Comparison of ENCODE assay signal across 8 cellular contexts in the genomic region with DNA sequence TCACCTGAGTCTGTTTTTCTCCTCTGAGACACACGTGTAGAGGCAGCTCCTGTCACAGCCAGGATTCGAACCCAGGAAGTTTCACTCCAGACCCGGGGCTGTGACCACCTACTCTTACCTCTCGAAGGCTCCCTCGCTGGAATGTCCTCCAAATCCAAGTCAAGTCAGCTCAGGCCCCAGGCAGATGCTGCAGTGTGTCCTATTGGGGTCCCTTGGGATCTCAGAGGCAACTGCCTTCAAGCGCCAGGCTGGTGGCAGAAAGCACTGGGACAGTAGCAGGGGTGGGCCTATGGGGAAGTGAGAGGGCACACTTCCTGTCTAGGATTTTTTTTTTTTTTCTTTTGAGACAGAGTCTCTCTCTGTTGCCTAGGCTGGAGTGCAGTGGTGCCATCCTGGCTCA. TPM values are rescaled to one million over a fixed set of nuclear protein-coding genes. Genes with fewer than 3 reads are reported as not detected.
DNase-seq lines count a peak whose midpoint lies in the region; ATAC-seq and TF ChIP-seq lines count a peak whose summit lies in the region.

No MANE protein-coding gene starts in this region.

- DNase-seq in Caco-2 (no peak), brain microvascular endothelial cell (no peak), NCI-H2227 treated with DMSO at 0.1 percent for 48 hours (lab: John Stamatoyannopoulos, UW) (no peak), DMS53 (lab: John Stamatoyannopoulos, UW) (no peak), kidney tubule cell (ENCODE audit: low spot score) (no peak)
- no peak for DNase-seq in activated naive CD8-positive, alpha-beta T cell treated with anti-CD3 and anti-CD28 coated beads for 36 hours
- no peak for DNase-seq in natural killer cell treated with Interleukin-12 subunit alpha and Interleukin-12 subunit beta and Interleukin-15 and Interleukin-18, amount 100 ng/mL, for 72 hours (ENCODE audit: low spot score)

- H3K27me3 ChIP-seq in Caco-2 (replicated peaks; ENCODE audit: control insufficient read depth, insufficient read depth, low read length), result no peaks in the 10 kb centered on the region
- no peaks in the 10 kb centered on the region for H3K27me3 ChIP-seq in brain microvascular endothelial cell (replicated peaks)

- no peaks in the 10 kb centered on the region for H3K27me3 Mint-ChIP-seq in Caco-2 (ENCODE audit: insufficient read depth, unreplicated experiment)
- H3K27me3 Mint-ChIP-seq in activated naive CD8-positive, alpha-beta T cell treated with anti-CD3 and anti-CD28 coated beads for 36 hours, result no peaks in the 10 kb centered on the region
- no peaks in the 10 kb centered on the region for H3K27me3 Mint-ChIP-seq in natural killer cell treated with Interleukin-12 subunit alpha and Interleukin-12 subunit beta and Interleukin-15 and Interleukin-18, amount 100 ng/mL, for 72 hours

- POLR2A ChIA-PET in Caco-2 (lab: Charles Lee), result interaction anchor here (0.6 to 1.0 kb wide), 4 partner anchors 115 to 339 kb away, joined by 3 to 7 read pairs (median 5); no protein-coding TSS in a partner anchor

- H3K4me3 ChIP-seq in Caco-2 (ENCODE audit: low read depth, low read length) (no peak overlapping the region), brain microvascular endothelial cell (ENCODE audit: low read depth, low read length) (no peak overlapping the region)

- H3K4me3 Mint-ChIP-seq in Caco-2 (ENCODE audit: unreplicated experiment), result peak overlapping the region; percentile 72
- H3K4me3 Mint-ChIP-seq in activated naive CD8-positive, alpha-beta T cell treated with anti-CD3 and anti-CD28 coated beads for 36 hours, result peak overlapping the region; percentile 81
- peak overlapping the region; percentile 71 for H3K4me3 Mint-ChIP-seq in natural killer cell treated with Interleukin-12 subunit alpha and Interleukin-12 subunit beta and Interleukin-15 and Interleukin-18, amount 100 ng/mL, for 72 hours

- no peak for TF ChIP-seq CTCF in Caco-2 (IDR thresholded peaks at IDR 0.05; ENCODE audit: insufficient read depth in 1 of 2, low read depth in 1 of 2, low read length in 1 of 2, severe bottlenecking in 1 of 2, unreplicated experiment in 1 of 2)
- TF ChIP-seq CTCF in brain microvascular endothelial cell (IDR thresholded peaks at IDR 0.05; ENCODE audit: low read depth, low read length, missing control alignments), result no peak

- peaks cover 7% of the 10 kb centered on the region for H3K4me1 Mint-ChIP-seq in Caco-2 (ENCODE audit: low read depth, unreplicated experiment)
- peaks cover 52% of the 10 kb centered on the region for H3K4me1 Mint-ChIP-seq in activated naive CD8-positive, alpha-beta T cell treated with anti-CD3 and anti-CD28 coated beads for 36 hours
- H3K4me1 Mint-ChIP-seq in natural killer cell treated with Interleukin-12 subunit alpha and Interleukin-12 subunit beta and Interleukin-15 and Interleukin-18, amount 100 ng/mL, for 72 hours (ENCODE audit: low read depth in 2 of 2), result peaks cover 28 to 35% of the 10 kb centered on the region in 2 donors

- no peaks in the 10 kb centered on the region for H3K36me3 Mint-ChIP-seq in Caco-2 (ENCODE audit: insufficient read depth, unreplicated experiment)
- H3K36me3 Mint-ChIP-seq in activated naive CD8-positive, alpha-beta T cell treated with anti-CD3 and anti-CD28 coated beads for 36 hours, result peaks cover 11% of the 10 kb centered on the region
- H3K36me3 Mint-ChIP-seq in natural killer cell treated with Interleukin-12 subunit alpha and Interleukin-12 subunit beta and Interleukin-15 and Interleukin-18, amount 100 ng/mL, for 72 hours, result no peaks in the 10 kb centered on the region

- H3K4me1 ChIP-seq in Caco-2, result peaks cover 44% of the 10 kb centered on the region

- H3K36me3 ChIP-seq in Caco-2 (ENCODE audit: control insufficient read depth, insufficient read depth, low read length) (no peaks in the 10 kb centered on the region), brain microvascular endothelial cell (replicated peaks) (peaks cover 7% of the 10 kb centered on the region)

- ATAC-seq in HG02943 (IDR thresholded peaks at IDR 0.05; ENCODE audit: low read depth, unreplicated experiment), result peak; percentile 30
- no peak for ATAC-seq in natural killer cell treated with Interleukin-12 subunit alpha and Interleukin-12 subunit beta and Interleukin-15 and Interleukin-18, amount 100 ng/mL, for 72 hours

- BruUV-seq in Caco-2 (replicated peaks; lab: Mats Ljungman, UMichigan), result no TSS peak

- in situ Hi-C loops in brain microvascular endothelial cell (cut with HindIII; ENCODE audit: low pct_ligation_motif_present, low sequenced_read_pairs), result no loop called here

- H3K9me3 Mint-ChIP-seq in Caco-2 (ENCODE audit: unreplicated experiment), result no peaks in the 10 kb centered on the region
- H3K9me3 Mint-ChIP-seq in activated naive CD8-positive, alpha-beta T cell treated with anti-CD3 and anti-CD28 coated beads for 36 hours, result no peaks in the 10 kb centered on the region
- no peaks in the 10 kb centered on the region for H3K9me3 Mint-ChIP-seq in natural killer cell treated with Interleukin-12 subunit alpha and Interleukin-12 subunit beta and Interleukin-15 and Interleukin-18, amount 100 ng/mL, for 72 hours

- H3K27ac ChIP-seq in brain microvascular endothelial cell, result no peak overlapping the region

- H3K9me3 ChIP-seq in Caco-2, result no peaks in the 10 kb centered on the region

- no peak overlapping the region for H3K27ac Mint-ChIP-seq in Caco-2 (ENCODE audit: unreplicated experiment)
- peak overlapping the region; percentile 67 for H3K27ac Mint-ChIP-seq in activated naive CD8-positive, alpha-beta T cell treated with anti-CD3 and anti-CD28 coated beads for 36 hours
- H3K27ac Mint-ChIP-seq in natural killer cell treated with Interleukin-12 subunit alpha and Interleukin-12 subunit beta and Interleukin-15 and Interleukin-18, amount 100 ng/mL, for 72 hours, result no peak overlapping the region

- intact Hi-C loops in Caco-2 (cut with micrococcal nuclease; ENCODE audit: unreplicated experiment), result loop anchor here (2.0 to 10.0 kb wide), 5 partner anchors 45 to 693 kb away; a partner anchor contains a TSS

- CTCF ChIA-PET in Caco-2 (lab: Charles Lee), result interaction anchor here (0.6 to 1.7 kb wide), 7 partner anchors 8 to 466 kb away, joined by 3 to 12 read pairs (median 5); a partner anchor contains a TSS

RNA-seq across cellular contexts. Expression of a gene that starts 0.8 kb away (rescaled TPM):
- 12.1 and 13.2 TPM in 2 replicates for total RNA-seq in Caco-2 (2022)
- 10 to 100 TPM; 45.3 to 51.2 TPM for total RNA-seq in activated naive CD8-positive, alpha-beta T cell treated with anti-CD3 and anti-CD28 coated beads for 36 hours
- 10 to 100 TPM; 17.5 to 44.5 TPM for total RNA-seq in natural killer cell treated with Interleukin-12 subunit alpha and Interleukin-12 subunit beta and Interleukin-15 and Interleukin-18, amount 100 ng/mL, for 72 hours

RNA-seq across cellular contexts. Expression of a gene that starts 13.0 kb away (rescaled TPM):
- 2.3 and 3.8 TPM in 2 replicates for total RNA-seq in Caco-2 (2022)
- total RNA-seq in activated naive CD8-positive, alpha-beta T cell treated with anti-CD3 and anti-CD28 coated beads for 36 hours, result 1 to 10 TPM; 2.3 to 3.2 TPM
- total RNA-seq in natural killer cell treated with Interleukin-12 subunit alpha and Interleukin-12 subunit beta and Interleukin-15 and Interleukin-18, amount 100 ng/mL, for 72 hours, result 1 to 10 TPM; 2.7 to 3.7 TPM

RNA-seq across cellular contexts. Expression of a gene that starts 18.2 kb away (rescaled TPM):
- 20.7 and 25.1 TPM in 2 replicates for total RNA-seq in Caco-2 (2022)
- 10 to 100 TPM; 44.5 to 45.1 TPM for total RNA-seq in activated naive CD8-positive, alpha-beta T cell treated with anti-CD3 and anti-CD28 coated beads for 36 hours
- 10 to 100 TPM; 53.4 to 67.2 TPM for total RNA-seq in natural killer cell treated with Interleukin-12 subunit alpha and Interleukin-12 subunit beta and Interleukin-15 and Interleukin-18, amount 100 ng/mL, for 72 hours

RNA-seq across cellular contexts. Expression of a gene that starts 20.1 kb away (rescaled TPM):
- total RNA-seq in Caco-2 (2022), result 38.7 and 39.4 TPM in 2 replicates
- 10 to 100 TPM; 55.4 to 57.6 TPM for total RNA-seq in activated naive CD8-positive, alpha-beta T cell treated with anti-CD3 and anti-CD28 coated beads for 36 hours
- total RNA-seq in natural killer cell treated with Interleukin-12 subunit alpha and Interleukin-12 subunit beta and Interleukin-15 and Interleukin-18, amount 100 ng/mL, for 72 hours, result 10 to 100 TPM; 47.9 to 74.4 TPM

RNA-seq across cellular contexts. Expression of a gene that starts 40.1 kb away (rescaled TPM):
- total RNA-seq in Caco-2 (2022), result 39.2 and 41.5 TPM in 2 replicates
- total RNA-seq in activated naive CD8-positive, alpha-beta T cell treated with anti-CD3 and anti-CD28 coated beads for 36 hours, result 10 to 100 TPM in 1 of 2 experiments, 1 to 10 TPM in 1; 9.9 to 11.7 TPM
- total RNA-seq in natural killer cell treated with Interleukin-12 subunit alpha and Interleukin-12 subunit beta and Interleukin-15 and Interleukin-18, amount 100 ng/mL, for 72 hours, result 10 to 100 TPM; 11.5 to 13.0 TPM
